Comparison of ENCODE assay signal across 36 cellular contexts in genomic region chr19:28917661-28918060, GRCh38.
"Had no signal": no experiment of that assay in that cellular context is flagged by ENCODE, and none has a peak within 500 bp of the region (broad histone marks: within the 10 kb centered on the region; RNA-seq: fewer than 3 reads in every experiment).

No MANE protein-coding gene starts in this region.

- H3K4me3 Mint-ChIP-seq: activated B cell treated with CpG ODN at 0.5 μM for 24 hours; activated CD4-positive, alpha-beta memory T cell treated with anti-CD3 and anti-CD28 coated beads, Interleukin-2, amount 10 ng/mL, durations not matched to agents 7 days and 5 days; activated CD4-positive, alpha-beta T cell treated with anti-CD3 and anti-CD28 coated beads for 36 hours; activated CD4-positive, alpha-beta T cell treated with anti-CD3 and anti-CD28 coated beads, Interleukin-2, amount 10 ng/mL, durations not matched to agents 7 days and 5 days; activated CD8-positive, alpha-beta memory T cell treated with anti-CD3 and anti-CD28 coated beads, Interleukin-2, amount 10 ng/mL, durations not matched to agents 7 days and 5 days; activated CD8-positive, alpha-beta T cell treated with anti-CD3 and anti-CD28 coated beads, Interleukin-2, amount 10 ng/mL, durations not matched to agents 7 days and 5 days; activated naive CD4-positive, alpha-beta T cell treated with anti-CD3 and anti-CD28 coated beads, Interleukin-2, amount 10 ng/mL, durations not matched to agents 7 days and 5 days; activated naive CD4-positive, alpha-beta T cell treated with anti-CD3 and anti-CD28 coated beads, Interleukin-2, amount 50 U/mL, for 24 hours; activated naive CD8-positive, alpha-beta T cell; activated naive CD8-positive, alpha-beta T cell treated with anti-CD3 and anti-CD28 coated beads, Interleukin-2, amount 10 ng/mL, durations not matched to agents 7 days and 5 days; activated naive CD8-positive, alpha-beta T cell treated with anti-CD3 and anti-CD28 coated beads, Interleukin-2, amount 50 U/mL, for 24 hours; activated T-cell treated with anti-CD3 and anti-CD28 coated beads, Interleukin-2, amount 50 U/mL, for 24 hours; brain; central memory CD8-positive, alpha-beta T cell; T-helper 1 cell treated with Interleukin-12 subunit alpha and Interleukin-12 subunit beta and Interleukin-4 antibody, amounts not matched to agents 30 μg/mL and 1 μg/mL, for 36 hours; T-helper 2 cell treated with Interferon-gamma antibody and Interleukin-4, amounts not matched to agents 5 μg/mL and 100 μg/mL, for 36 hours had no signal

- H3K4me3 ChIP-seq: ascending aorta, cardiac muscle cell had no signal

- H3K36me3 ChIP-seq: ascending aorta, cardiac muscle cell had no signal

- H3K27me3 Mint-ChIP-seq: activated B cell treated with CpG ODN at 0.5 μM for 24 hours; activated CD4-positive, alpha-beta memory T cell treated with anti-CD3 and anti-CD28 coated beads, Interleukin-2, amount 10 ng/mL, durations not matched to agents 7 days and 5 days; activated CD4-positive, alpha-beta T cell treated with anti-CD3 and anti-CD28 coated beads, Interleukin-2, amount 10 ng/mL, durations not matched to agents 7 days and 5 days; activated CD8-positive, alpha-beta memory T cell treated with anti-CD3 and anti-CD28 coated beads, Interleukin-2, amount 10 ng/mL, durations not matched to agents 7 days and 5 days; activated naive CD4-positive, alpha-beta T cell treated with anti-CD3 and anti-CD28 coated beads, Interleukin-2, amount 10 ng/mL, durations not matched to agents 7 days and 5 days; activated naive CD8-positive, alpha-beta T cell treated with anti-CD3 and anti-CD28 coated beads, Interleukin-2, amount 10 ng/mL, durations not matched to agents 7 days and 5 days; brain had no signal

- DNase-seq: activated B cell treated with CpG ODN at 0.5 μM for 24 hours; activated CD4-positive, alpha-beta memory T cell treated with anti-CD3 and anti-CD28 coated beads, Interleukin-2, amount 10 ng/mL, durations not matched to agents 7 days and 5 days; activated CD4-positive, alpha-beta T cell treated with anti-CD3 and anti-CD28 coated beads for 1 hour; activated CD4-positive, alpha-beta T cell treated with anti-CD3 and anti-CD28 coated beads for 36 hours; activated CD4-positive, alpha-beta T cell treated with anti-CD3 and anti-CD28 coated beads for 48 hours; activated CD4-positive, alpha-beta T cell treated with anti-CD3 and anti-CD28 coated beads, Interleukin-2, amount 10 ng/mL, durations not matched to agents 7 days and 5 days; activated CD4-positive, alpha-beta T cell treated with anti-CD3 and anti-CD28 coated beads, Interleukin-2, amount 50 U/mL, for 48 hours; activated CD8-positive, alpha-beta memory T cell treated with anti-CD3 and anti-CD28 coated beads for 24 hours; activated CD8-positive, alpha-beta memory T cell treated with anti-CD3 and anti-CD28 coated beads, Interleukin-2, amount 10 ng/mL, durations not matched to agents 7 days and 5 days; activated CD8-positive, alpha-beta memory T cell treated with anti-CD3 and anti-CD28 coated beads, Interleukin-2, amount 50 U/mL, for 48 hours; activated CD8-positive, alpha-beta T cell treated with anti-CD3 and anti-CD28 coated beads, Interleukin-2, amount 10 ng/mL, durations not matched to agents 7 days and 5 days; activated effector memory CD4-positive, alpha-beta T cell treated with Interleukin-2 at 50 U/mL for 16 hours; activated gamma-delta T cell; activated naive CD4-positive, alpha-beta T cell treated with anti-CD3 and anti-CD28 coated beads, Interleukin-2, amount 10 ng/mL, durations not matched to agents 7 days and 5 days; activated naive CD4-positive, alpha-beta T cell treated with Interleukin-2 at 50 U/mL for 16 hours; activated naive CD8-positive, alpha-beta T cell treated with anti-CD3 and anti-CD28 coated beads, Interleukin-2, amount 10 ng/mL, durations not matched to agents 7 days and 5 days; activated naive CD8-positive, alpha-beta T cell treated with anti-CD3 and anti-CD28 coated beads, Interleukin-2, amount 50 U/mL, for 24 hours; activated T-cell treated with anti-CD3 and anti-CD28 coated beads, Interleukin-2, amount 50 U/mL, for 24 hours; activated T-cell treated with anti-CD3 and anti-CD28 coated beads, Interleukin-2, amount 50 U/mL, for 48 hours; amygdala; anterior cingulate cortex; caudate nucleus; cerebellar nuclear complex; T-helper 1 cell; T-helper 2 cell; T-helper 9 cell had no signal

- H3K27ac Mint-ChIP-seq: activated B cell treated with CpG ODN at 0.5 μM for 24 hours; activated CD4-positive, alpha-beta memory T cell treated with anti-CD3 and anti-CD28 coated beads, Interleukin-2, amount 10 ng/mL, durations not matched to agents 7 days and 5 days; activated CD4-positive, alpha-beta T cell treated with anti-CD3 and anti-CD28 coated beads for 36 hours; activated CD4-positive, alpha-beta T cell treated with anti-CD3 and anti-CD28 coated beads, Interleukin-2, amount 10 ng/mL, durations not matched to agents 7 days and 5 days; activated CD8-positive, alpha-beta memory T cell treated with anti-CD3 and anti-CD28 coated beads, Interleukin-2, amount 10 ng/mL, durations not matched to agents 7 days and 5 days; activated CD8-positive, alpha-beta T cell treated with anti-CD3 and anti-CD28 coated beads, Interleukin-2, amount 10 ng/mL, durations not matched to agents 7 days and 5 days; activated naive CD4-positive, alpha-beta T cell treated with anti-CD3 and anti-CD28 coated beads, Interleukin-2, amount 10 ng/mL, durations not matched to agents 7 days and 5 days; activated naive CD4-positive, alpha-beta T cell treated with anti-CD3 and anti-CD28 coated beads, Interleukin-2, amount 50 U/mL, for 24 hours; activated naive CD8-positive, alpha-beta T cell; activated naive CD8-positive, alpha-beta T cell treated with anti-CD3 and anti-CD28 coated beads, Interleukin-2, amount 10 ng/mL, durations not matched to agents 7 days and 5 days; activated naive CD8-positive, alpha-beta T cell treated with anti-CD3 and anti-CD28 coated beads, Interleukin-2, amount 50 U/mL, for 24 hours; activated T-cell treated with anti-CD3 and anti-CD28 coated beads, Interleukin-2, amount 50 U/mL, for 24 hours; activated T-helper 2 cell treated with anti-CD3 and anti-CD28 coated beads, Interferon-gamma antibody, Interleukin-2, Interleukin-4, amounts not matched to agents 10 μg/mL and 5 μg/mL and 100 μg/mL, durations not matched to agents 14 hours and 24 hours and 36 hours; brain; T-helper 1 cell treated with Interleukin-12 subunit alpha and Interleukin-12 subunit beta and Interleukin-4 antibody, amounts not matched to agents 30 μg/mL and 1 μg/mL, for 36 hours; T-helper 2 cell treated with Interferon-gamma antibody and Interleukin-4, amounts not matched to agents 5 μg/mL and 100 μg/mL, for 36 hours had no signal

- H3K27me3 ChIP-seq: ascending aorta, cardiac muscle cell had no signal

- H3K9me3 ChIP-seq: ascending aorta had no signal

- ATAC-seq: activated CD4-positive, alpha-beta T cell treated with anti-CD3 and anti-CD28 coated beads for 36 hours; activated CD8-positive, alpha-beta memory T cell treated with anti-CD3 and anti-CD28 coated beads, Interleukin-2, amount 10 ng/mL, durations not matched to agents 7 days and 5 days; activated CD8-positive, alpha-beta T cell treated with anti-CD3 and anti-CD28 coated beads, Interleukin-2, amount 10 ng/mL, durations not matched to agents 7 days and 5 days; activated naive CD8-positive, alpha-beta T cell treated with anti-CD3 and anti-CD28 coated beads, Interleukin-2, amount 50 U/mL, for 24 hours had no signal

- H3K27ac ChIP-seq: ascending aorta, cardiac muscle cell, VCaP had no signal

- H3K4me1 ChIP-seq: ascending aorta had no signal

- H3K9me3 Mint-ChIP-seq: activated B cell treated with CpG ODN at 0.5 μM for 24 hours; activated CD4-positive, alpha-beta memory T cell treated with anti-CD3 and anti-CD28 coated beads, Interleukin-2, amount 10 ng/mL, durations not matched to agents 7 days and 5 days; activated CD4-positive, alpha-beta T cell treated with anti-CD3 and anti-CD28 coated beads, Interleukin-2, amount 10 ng/mL, durations not matched to agents 7 days and 5 days; activated naive CD4-positive, alpha-beta T cell treated with anti-CD3 and anti-CD28 coated beads, Interleukin-2, amount 10 ng/mL, durations not matched to agents 7 days and 5 days; activated naive CD4-positive, alpha-beta T cell treated with anti-CD3 and anti-CD28 coated beads, Interleukin-2, amount 50 U/mL, for 24 hours; activated naive CD8-positive, alpha-beta T cell treated with anti-CD3 and anti-CD28 coated beads, Interleukin-2, amount 10 ng/mL, durations not matched to agents 7 days and 5 days; activated naive CD8-positive, alpha-beta T cell treated with anti-CD3 and anti-CD28 coated beads, Interleukin-2, amount 50 U/mL, for 24 hours; activated T-cell treated with anti-CD3 and anti-CD28 coated beads, Interleukin-2, amount 50 U/mL, for 24 hours; activated T-helper 2 cell treated with anti-CD3 and anti-CD28 coated beads, Interferon-gamma antibody, Interleukin-2, Interleukin-4, amounts not matched to agents 10 μg/mL and 5 μg/mL and 100 μg/mL, durations not matched to agents 14 hours and 24 hours and 36 hours; central memory CD8-positive, alpha-beta T cell; T-helper 1 cell treated with Interleukin-12 subunit alpha and Interleukin-12 subunit beta and Interleukin-4 antibody, amounts not matched to agents 30 μg/mL and 1 μg/mL, for 36 hours; T-helper 2 cell treated with Interferon-gamma antibody and Interleukin-4, amounts not matched to agents 5 μg/mL and 100 μg/mL, for 36 hours had no signal

- H3K36me3 Mint-ChIP-seq: activated CD8-positive, alpha-beta memory T cell treated with anti-CD3 and anti-CD28 coated beads, Interleukin-2, amount 10 ng/mL, durations not matched to agents 7 days and 5 days; activated naive CD4-positive, alpha-beta T cell treated with anti-CD3 and anti-CD28 coated beads, Interleukin-2, amount 10 ng/mL, durations not matched to agents 7 days and 5 days; activated naive CD8-positive, alpha-beta T cell; activated naive CD8-positive, alpha-beta T cell treated with anti-CD3 and anti-CD28 coated beads, Interleukin-2, amount 10 ng/mL, durations not matched to agents 7 days and 5 days; brain had no signal

- H3K4me1 Mint-ChIP-seq: activated B cell treated with CpG ODN at 0.5 μM for 24 hours; activated CD4-positive, alpha-beta memory T cell treated with anti-CD3 and anti-CD28 coated beads, Interleukin-2, amount 10 ng/mL, durations not matched to agents 7 days and 5 days; activated CD4-positive, alpha-beta T cell treated with anti-CD3 and anti-CD28 coated beads for 36 hours; activated CD4-positive, alpha-beta T cell treated with anti-CD3 and anti-CD28 coated beads, Interleukin-2, amount 10 ng/mL, durations not matched to agents 7 days and 5 days; activated CD8-positive, alpha-beta memory T cell treated with anti-CD3 and anti-CD28 coated beads, Interleukin-2, amount 10 ng/mL, durations not matched to agents 7 days and 5 days; activated naive CD4-positive, alpha-beta T cell treated with anti-CD3 and anti-CD28 coated beads, Interleukin-2, amount 10 ng/mL, durations not matched to agents 7 days and 5 days; activated naive CD4-positive, alpha-beta T cell treated with anti-CD3 and anti-CD28 coated beads, Interleukin-2, amount 50 U/mL, for 24 hours; activated naive CD8-positive, alpha-beta T cell treated with anti-CD3 and anti-CD28 coated beads, Interleukin-2, amount 10 ng/mL, durations not matched to agents 7 days and 5 days; activated naive CD8-positive, alpha-beta T cell treated with anti-CD3 and anti-CD28 coated beads, Interleukin-2, amount 50 U/mL, for 24 hours; central memory CD8-positive, alpha-beta T cell had no signal
